Comparison of ENCODE assay signal across 9 cellular contexts in the genomic region with DNA sequence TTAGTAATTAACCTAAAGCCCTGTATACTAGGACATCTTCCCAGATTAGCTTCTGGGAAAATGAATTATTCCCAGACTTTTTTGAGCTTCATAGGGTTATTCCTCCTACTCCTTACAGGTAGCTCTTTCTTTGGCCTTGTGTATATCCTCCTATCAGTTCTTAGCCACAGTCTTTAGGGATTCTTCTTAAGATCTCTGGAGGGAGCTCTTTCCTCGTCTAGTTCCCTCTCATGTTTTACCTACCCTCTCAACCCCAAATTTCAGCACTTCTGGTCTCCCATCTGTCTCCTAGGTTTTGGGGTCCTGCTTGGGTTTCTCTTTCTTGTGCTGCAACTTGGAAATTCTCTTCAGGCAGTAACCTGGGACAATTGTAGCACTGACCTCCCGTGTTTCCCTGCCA. TPM values are rescaled to one million over a fixed set of nuclear protein-coding genes. Genes with fewer than 3 reads are reported as not detected.
DNase-seq lines count a peak whose midpoint lies in the region; TF ChIP-seq lines count a peak whose summit lies in the region.
"Had no signal": no experiment of that assay in that cellular context is flagged by ENCODE, and none has a peak within 500 bp of the region (broad histone marks: within the 10 kb centered on the region; RNA-seq: fewer than 3 reads in every experiment).

No MANE protein-coding gene starts in this region.

- no peaks in the 10 kb centered on the region for H3K4me1 ChIP-seq in iPS DF 6.9 (ENCODE audit: control insufficient read depth, insufficient read depth, low read length)
- no peaks in the 10 kb centered on the region for H3K4me1 ChIP-seq in sigmoid colon

- no CpG with 5 or more reads among the region's 2 CpGs for WGBS in iPS DF 6.9 (ENCODE audit: insufficient coverage, insufficient read length)
- 53 to 68% methylated on average over 2 of the region's 2 CpGs for WGBS in sigmoid colon, 2 donors

- H3K9me3 ChIP-seq in iPS DF 6.9 (ENCODE audit: control insufficient read depth, insufficient read depth, low read length) (no peaks in the 10 kb centered on the region), sigmoid colon (no peaks in the 10 kb centered on the region)

- H3K27me3 Mint-ChIP-seq in immature natural killer cell (ENCODE audit: low read depth in 3 of 3), result peaks cover 1 to 10% (median 6%) of the 10 kb centered on the region in 3 donors

- peaks cover 2 to 19% (median 4%) of the 10 kb centered on the region in 6 donors for H3K9me3 Mint-ChIP-seq in immature natural killer cell

- no peak for TF ChIP-seq POLR2A in sigmoid colon (IDR thresholded peaks at IDR 0.05)

- H3K36me3 ChIP-seq in iPS DF 6.9 (ENCODE audit: control insufficient read depth, insufficient read depth, low read length) (no peaks in the 10 kb centered on the region), sigmoid colon (no peaks in the 10 kb centered on the region)

- no peaks in the 10 kb centered on the region for H3K4me1 Mint-ChIP-seq in immature natural killer cell

- no peak for TF ChIP-seq EP300 in sigmoid colon (IDR thresholded peaks at IDR 0.05)

- TF ChIP-seq CTCF in GM12874 (IDR thresholded peaks at IDR 0.05; ENCODE audit: insufficient read depth, low read depth, low read length), result peak; percentile 35; the same call in 1 of the 2 replicates
- TF ChIP-seq CTCF in coronary artery (IDR thresholded peaks at IDR 0.05), result no peak
- TF ChIP-seq CTCF in sigmoid colon (IDR thresholded peaks at IDR 0.05), result no peak

- no peak overlapping the region for H3K4me3 Mint-ChIP-seq in immature natural killer cell
- H3K4me3 Mint-ChIP-seq: memory B cell had no signal

- intact Hi-C loops in sigmoid colon (cut with DNase I), result no loop called here

- H3K27ac Mint-ChIP-seq in immature natural killer cell, result no peak overlapping the region
- H3K27ac Mint-ChIP-seq: memory B cell had no signal

- DNase-seq in H4 (ENCODE audit: low spot score) (peak; percentile 28), NCI-H226 (peak; percentile 5), iPS DF 6.9 (ENCODE audit: low read depth, low spot score) (peak; percentile 29), coronary artery (ENCODE audit: low spot score) (no peak), cerebellar nuclear complex (lab: John Stamatoyannopoulos, UW) (no peak), sigmoid colon (no peak), immature natural killer cell (no peak)

- H3K4me3 ChIP-seq in iPS DF 6.9 (ENCODE audit: low read length) (no peak overlapping the region), coronary artery (no peak overlapping the region), sigmoid colon (no peak overlapping the region)

- H3K36me3 Mint-ChIP-seq in immature natural killer cell, result peaks cover 0 to 4% (median 0%) of the 10 kb centered on the region in 3 donors

- H3K27me3 ChIP-seq in iPS DF 6.9 (ENCODE audit: control insufficient read depth, insufficient read depth, low read length) (no peaks in the 10 kb centered on the region), sigmoid colon (no peaks in the 10 kb centered on the region)

- H3K27ac ChIP-seq in iPS DF 6.9 (ENCODE audit: low read length) (no peak overlapping the region), coronary artery (no peak overlapping the region), sigmoid colon (no peak overlapping the region)

RNA-seq across cellular contexts. Expression of gene SLC35B3, which starts 46.4 kb away (rescaled TPM):
- total RNA-seq in H4 (2014; rRNA removed; shearing (Covaris generic)), result 12.3 and 21.2 TPM in 2 replicates
- 10 to 100 TPM; 11.9 to 16.6 (median 12.5) TPM for total RNA-seq in sigmoid colon
- polyA plus RNA-seq in sigmoid colon (10 to 100 TPM; 23.0 to 29.4 (median 28.2) TPM), immature natural killer cell (10 to 100 TPM; 10.8 to 15.6 (median 14.1) TPM)

Comparison
In these comparisons a context has a peak if more than half of its experiments do, and no peak if none do; other contexts are left out.
1. DNase-seq: peak in H4 (single experiment), NCI-H226 (single experiment) and iPS DF 6.9 (single experiment); none in coronary artery (single experiment), cerebellar nuclear complex (0 of 2), sigmoid colon (single experiment) and immature natural killer cell (0 of 3).